Comparison of ENCODE assay signal across 16 cellular contexts in the genomic region with DNA sequence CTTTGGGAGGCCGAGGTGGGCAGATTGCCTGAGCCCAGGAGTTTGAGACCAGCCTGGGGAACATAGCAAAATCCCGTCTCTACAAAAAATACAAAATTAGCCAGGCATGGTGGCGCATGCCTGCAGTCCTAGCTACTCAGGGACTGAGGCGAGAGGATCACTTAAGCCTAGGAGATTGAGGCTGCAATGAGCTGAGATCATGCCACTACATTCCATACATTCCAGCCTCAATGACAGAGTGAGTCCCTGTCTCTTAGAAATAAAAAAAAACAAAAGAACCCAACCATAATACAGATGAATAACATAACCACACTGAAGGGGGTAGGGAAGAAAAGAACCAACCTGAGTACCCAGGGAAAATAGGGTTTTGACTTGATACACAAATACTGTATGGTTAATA. TPM values are rescaled to one million over a fixed set of nuclear protein-coding genes. Genes with fewer than 3 reads are reported as not detected.
DNase-seq lines count a peak whose midpoint lies in the region; TF ChIP-seq lines count a peak whose summit lies in the region.
"Had no signal": no experiment of that assay in that cellular context is flagged by ENCODE, and none has a peak within 500 bp of the region (broad histone marks: within the 10 kb centered on the region; RNA-seq: fewer than 3 reads in every experiment).

No MANE protein-coding gene starts in this region.

- H4K8ac ChIP-seq in mesenchymal stem cell (ENCODE audit: low read length): no peak overlapping the region

- H2BK120ac ChIP-seq in mesenchymal stem cell (ENCODE audit: low read depth, low read length): no peak overlapping the region

- H3K27me3 ChIP-seq in BJ (ENCODE audit: control insufficient read depth, insufficient read depth, low read length) (no peaks in the 10 kb centered on the region), HUES6 (ENCODE audit: control insufficient read depth, insufficient read depth, low read length) (no peaks in the 10 kb centered on the region), mesenchymal stem cell (ENCODE audit: control insufficient read depth in 1 of 2, insufficient read depth in 1 of 2, low read length in 2 of 2) (peaks cover 0 to 36% of the 10 kb centered on the region in 2 experiments), left ventricle myocardium inferior (ENCODE audit: low read depth) (peaks cover 22% of the 10 kb centered on the region)
- H3K27me3 ChIP-seq: hepatocyte, upper lobe of left lung had no signal

- H4K91ac ChIP-seq in mesenchymal stem cell (ENCODE audit: low read length): no peak overlapping the region

- POLR2A ChIA-PET in BJ (lab: Charles Lee): no interaction called here
- POLR2A ChIA-PET in activated CD4-positive, alpha-beta T cell treated with anti-CD3 and anti-CD28 coated beads, Interleukin-2, amount 10 ng/mL, durations not matched to agents 7 days and 5 days (lab: Charles Lee): no interaction called here

- no peak overlapping the region for H3K4me3 Mint-ChIP-seq in activated T-cell treated with anti-CD3 and anti-CD28 coated beads, Interleukin-2, amount 50 U/mL, for 24 hours
- no peak overlapping the region for H3K4me3 Mint-ChIP-seq in activated CD4-positive, alpha-beta T cell treated with anti-CD3 and anti-CD28 coated beads, Interleukin-2, amount 10 ng/mL, durations not matched to agents 7 days and 5 days
- H3K4me3 Mint-ChIP-seq: activated CD8-positive, alpha-beta T cell treated with anti-CD3 and anti-CD28 coated beads for 36 hours; B cell; effector memory CD8-positive, alpha-beta T cell had no signal

- no peak overlapping the region for H2AK5ac ChIP-seq in mesenchymal stem cell (ENCODE audit: low read length, severe bottlenecking)

- H3K79me1 ChIP-seq in mesenchymal stem cell (replicated peaks; ENCODE audit: low read length, poor library complexity, severe bottlenecking): no peaks in the 10 kb centered on the region

- H2BK12ac ChIP-seq in mesenchymal stem cell (ENCODE audit: low read length in 2 of 2): no peak overlapping the region

- WGBS in mesenchymal stem cell: 26% methylated on average over 4 of the region's 4 CpGs

- intact Hi-C loops in left ventricle myocardium inferior (cut with micrococcal nuclease): no loop called here

- H3K4me2 ChIP-seq in mesenchymal stem cell (ENCODE audit: low read length, poor library complexity, severe bottlenecking): peak overlapping the region; percentile 3
- H3K4me2 ChIP-seq: hepatocyte had no signal

- H3K27me3 Mint-ChIP-seq in activated T-cell treated with anti-CD3 and anti-CD28 coated beads, Interleukin-2, amount 50 U/mL, for 24 hours: peaks cover 8% of the 10 kb centered on the region
- H3K27me3 Mint-ChIP-seq in activated CD4-positive, alpha-beta T cell treated with anti-CD3 and anti-CD28 coated beads, Interleukin-2, amount 10 ng/mL, durations not matched to agents 7 days and 5 days: peaks cover 5% of the 10 kb centered on the region

- H2AFZ ChIP-seq in mesenchymal stem cell (ENCODE audit: low read depth, low read length): no peak overlapping the region
- H2AFZ ChIP-seq: hepatocyte had no signal

- H3K9ac ChIP-seq in HUES6 (ENCODE audit: low read length) (no peak overlapping the region), mesenchymal stem cell (ENCODE audit: low read length) (no peak overlapping the region)

- no peak overlapping the region for H3K14ac ChIP-seq in mesenchymal stem cell (ENCODE audit: low read length in 2 of 2)

- H3K4me1 ChIP-seq in HUES6 (ENCODE audit: control insufficient read depth, insufficient read depth, low read length) (peaks cover 30% of the 10 kb centered on the region), mesenchymal stem cell (ENCODE audit: control insufficient read depth, insufficient read depth, low read depth, low read length) (peaks cover 15% of the 10 kb centered on the region), left ventricle myocardium inferior (no peaks in the 10 kb centered on the region)
- H3K4me1 ChIP-seq: upper lobe of left lung had no signal

- no peaks in the 10 kb centered on the region for H3K36me3 Mint-ChIP-seq in activated T-cell treated with anti-CD3 and anti-CD28 coated beads, Interleukin-2, amount 50 U/mL, for 24 hours (ENCODE audit: low read depth)
- H3K36me3 Mint-ChIP-seq in activated CD4-positive, alpha-beta T cell treated with anti-CD3 and anti-CD28 coated beads, Interleukin-2, amount 10 ng/mL, durations not matched to agents 7 days and 5 days (ENCODE audit: low read depth): no peaks in the 10 kb centered on the region

- H3K9me3 ChIP-seq in HUES6 (ENCODE audit: control insufficient read depth, insufficient read depth, low read depth, low read length): peaks cover 5% of the 10 kb centered on the region; the same call in 1 of the 2 replicates
- no peaks in the 10 kb centered on the region for H3K9me3 ChIP-seq in mesenchymal stem cell (ENCODE audit: control insufficient read depth, low read length)
- no peaks in the 10 kb centered on the region for H3K9me3 ChIP-seq in left ventricle myocardium inferior (replicated peaks)
- H3K9me3 ChIP-seq: upper lobe of left lung had no signal

- H3K36me3 ChIP-seq in BJ (ENCODE audit: control insufficient read depth, insufficient read depth, low read length) (no peaks in the 10 kb centered on the region), HUES6 (ENCODE audit: control insufficient read depth, insufficient read depth, low read length) (no peaks in the 10 kb centered on the region), mesenchymal stem cell (ENCODE audit: control insufficient read depth in 1 of 2, insufficient read depth in 2 of 2, low read depth in 1 of 2, low read length in 2 of 2) (no peaks in the 10 kb centered on the region), left ventricle myocardium inferior (no peaks in the 10 kb centered on the region)
- H3K36me3 ChIP-seq: upper lobe of left lung had no signal

- H3K4me1 Mint-ChIP-seq in activated T-cell treated with anti-CD3 and anti-CD28 coated beads, Interleukin-2, amount 50 U/mL, for 24 hours (ENCODE audit: low read depth): no peaks in the 10 kb centered on the region
- no peaks in the 10 kb centered on the region for H3K4me1 Mint-ChIP-seq in activated CD4-positive, alpha-beta T cell treated with anti-CD3 and anti-CD28 coated beads, Interleukin-2, amount 10 ng/mL, durations not matched to agents 7 days and 5 days
- H3K4me1 Mint-ChIP-seq: B cell had no signal

- no peaks in the 10 kb centered on the region for H3K9me3 Mint-ChIP-seq in activated T-cell treated with anti-CD3 and anti-CD28 coated beads, Interleukin-2, amount 50 U/mL, for 24 hours
- no peaks in the 10 kb centered on the region for H3K9me3 Mint-ChIP-seq in activated CD4-positive, alpha-beta T cell treated with anti-CD3 and anti-CD28 coated beads, Interleukin-2, amount 10 ng/mL, durations not matched to agents 7 days and 5 days
- H3K9me3 Mint-ChIP-seq: activated CD8-positive, alpha-beta T cell treated with anti-CD3 and anti-CD28 coated beads for 36 hours; effector memory CD8-positive, alpha-beta T cell had no signal

- no peak overlapping the region for H2BK5ac ChIP-seq in mesenchymal stem cell (ENCODE audit: low read depth, low read length, poor library complexity, severe bottlenecking)

- no peak overlapping the region for H2BK15ac ChIP-seq in mesenchymal stem cell (ENCODE audit: low read depth, poor library complexity, severe bottlenecking)

- TF ChIP-seq CTCF in BJ (IDR thresholded peaks at IDR 0.05; ENCODE audit: insufficient read depth, low read depth, low read length): no peak
- no peak for TF ChIP-seq CTCF in cardiac fibroblast (IDR thresholded peaks at IDR 0.05; ENCODE audit: low read depth, low read length)
- no peak for TF ChIP-seq CTCF in left ventricle myocardium inferior (IDR thresholded peaks at IDR 0.05; ENCODE audit: borderline replicate concordance)

- H3K18ac ChIP-seq in mesenchymal stem cell (ENCODE audit: low read depth in 1 of 2, low read length in 2 of 2): no peak overlapping the region

- H3K4ac ChIP-seq in mesenchymal stem cell (ENCODE audit: low read depth in 1 of 2, low read length in 2 of 2): no peak overlapping the region

- no peak overlapping the region for H3K27ac Mint-ChIP-seq in activated T-cell treated with anti-CD3 and anti-CD28 coated beads, Interleukin-2, amount 50 U/mL, for 24 hours
- H3K27ac Mint-ChIP-seq in activated CD4-positive, alpha-beta T cell treated with anti-CD3 and anti-CD28 coated beads, Interleukin-2, amount 10 ng/mL, durations not matched to agents 7 days and 5 days: no peak overlapping the region
- H3K27ac Mint-ChIP-seq: activated CD8-positive, alpha-beta T cell treated with anti-CD3 and anti-CD28 coated beads for 36 hours; B cell; effector memory CD8-positive, alpha-beta T cell had no signal

- DNase-seq in BJ (ENCODE audit: low read depth): peak; percentile 23
- peak; percentile 47 to 81 for DNase-seq in cardiac fibroblast (ENCODE audit: low read depth in 2 of 2)
- peak; percentile 41 for DNase-seq in mesenchymal stem cell
- no peak for DNase-seq in activated T-cell treated with anti-CD3 and anti-CD28 coated beads, Interleukin-2, amount 50 U/mL, for 24 hours
- no peak for DNase-seq in activated CD4-positive, alpha-beta T cell treated with anti-CD3 and anti-CD28 coated beads, Interleukin-2, amount 10 ng/mL, durations not matched to agents 7 days and 5 days
- no peak for DNase-seq in left ventricle myocardium inferior
- DNase-seq in stimulated activated CD4-positive, alpha-beta T cell treated with anti-CD3 and anti-CD28 coated beads, Interleukin-12 subunit alpha, Interleukin-12 subunit beta, amount 100 ng/mL, for 4 hours: no peak
- DNase-seq: activated CD8-positive, alpha-beta T cell treated with anti-CD3 and anti-CD28 coated beads for 36 hours; activated naive CD4-positive, alpha-beta T cell treated with anti-CD3 and anti-CD28 coated beads, Interleukin-2, amount 50 U/mL, for 16 hours; effector memory CD8-positive, alpha-beta T cell; NCI-H1694 treated with DMSO at 0.1 percent for 48 hours; upper lobe of left lung had no signal

- H3K27ac ChIP-seq in HUES6 (ENCODE audit: low read depth, low read length) (peak overlapping the region; percentile 3; the same call in 1 of the 2 replicates), mesenchymal stem cell (ENCODE audit: low read length, poor library complexity, severe bottlenecking) (peak overlapping the region; percentile 66), left ventricle myocardium inferior (replicated peaks) (no peak overlapping the region)
- H3K27ac ChIP-seq: hepatocyte, upper lobe of left lung had no signal

- H3K4me3 ChIP-seq in BJ (ENCODE audit: low read depth, low read length): no peak overlapping the region
- H3K4me3 ChIP-seq in HUES6 (ENCODE audit: low read depth, low read length): no peak overlapping the region
- no peak overlapping the region for H3K4me3 ChIP-seq in cardiac fibroblast (replicated peaks in 1 of 2; ENCODE audit: low read depth in 2 of 2, low read length in 2 of 2)
- H3K4me3 ChIP-seq in mesenchymal stem cell (ENCODE audit: insufficient read depth in 1 of 2, low read depth in 1 of 2, low read length in 2 of 2): no peak overlapping the region
- H3K4me3 ChIP-seq in left ventricle myocardium inferior: no peak overlapping the region
- H3K4me3 ChIP-seq: hepatocyte, upper lobe of left lung had no signal

- H3K23ac ChIP-seq in mesenchymal stem cell (ENCODE audit: low read length in 2 of 2): no peak overlapping the region

- CTCF ChIA-PET in BJ (lab: Yijun Ruan, JAX): interaction anchor here (1.1 to 5.8 kb wide), 4 partner anchors 11 to 171 kb away, joined by 3 to 49 read pairs (median 6); no protein-coding TSS in a partner anchor
- CTCF ChIA-PET in activated CD4-positive, alpha-beta T cell treated with anti-CD3 and anti-CD28 coated beads, Interleukin-2, amount 10 ng/mL, durations not matched to agents 7 days and 5 days (lab: Charles Lee): no interaction called here

RNA-seq across cellular contexts. Expression of a gene that starts 19.7 kb away (rescaled TPM):
- polyA plus RNA-seq in BJ (2011; rRNA removed): 0.06 and 0.09 TPM in 2 replicates
- polyA minus RNA-seq in BJ (2011; rRNA and poly(A)+ RNA removed): 0.05 TPM in 2 replicates
- polyA plus RNA-seq in mesenchymal stem cell (2013, experiment 1 of 2): 0.23 TPM
- 0.22 TPM for polyA plus RNA-seq in mesenchymal stem cell (2013, experiment 2 of 2)
- not detected for total RNA-seq in activated CD4-positive, alpha-beta T cell treated with anti-CD3 and anti-CD28 coated beads, Interleukin-2, amount 10 ng/mL, durations not matched to agents 7 days and 5 days
- total RNA-seq in left ventricle myocardium inferior: 31.9 TPM
- total RNA-seq: activated CD8-positive, alpha-beta T cell treated with anti-CD3 and anti-CD28 coated beads for 36 hours; T-helper 1 cell treated with Interleukin-12 subunit alpha and Interleukin-12 subunit beta and Interleukin-4 antibody, amounts not matched to agents 30 ng/mL and 1 ng/mL, for 36 hours had no signal

Comparison
In these comparisons a context has a peak if more than half of its experiments do, and no peak if none do; other contexts are left out.
1. DNase-seq: peak in BJ (single experiment), cardiac fibroblast (2 of 2) and mesenchymal stem cell (single experiment); none in activated T-cell treated with anti-CD3 and anti-CD28 coated beads, Interleukin-2, amount 50 U/mL, for 24 hours (single experiment), activated CD4-positive, alpha-beta T cell treated with anti-CD3 and anti-CD28 coated beads, Interleukin-2, amount 10 ng/mL, durations not matched to agents 7 days and 5 days (single experiment), left ventricle myocardium inferior (single experiment) and stimulated activated CD4-positive, alpha-beta T cell treated with anti-CD3 and anti-CD28 coated beads, Interleukin-12 subunit alpha, Interleukin-12 subunit beta, amount 100 ng/mL, for 4 hours (single experiment).
2. RNA of a gene that starts 19.7 kb away (total RNA-seq): 31.9 TPM in left ventricle myocardium inferior (single experiment); not detected in activated CD4-positive, alpha-beta T cell treated with anti-CD3 and anti-CD28 coated beads, Interleukin-2, amount 10 ng/mL, durations not matched to agents 7 days and 5 days; every median in the first group is over 10 times any median in the second.